1 cellular context compared by ENCODE assay signal in genomic region chr1:169586395-169587255, GRCh38.
TF ChIP-seq lines count a peak whose summit lies in the region.

Gene F5 (minus strand): TSS chr1:169586481. CDS start chr1:169586386, 95 bp downstream.

TF ChIP-seq in K562, 482 proteins besides CTCF, POLR2A, EP300 and RAD21 (continued from another document):
- no peak for TF ChIP-seq AFF1 (IDR thresholded peaks at IDR 0.05; ENCODE audit: low read depth in 1 of 2, partially characterized antibody in 2 of 2)
- no peak for TF ChIP-seq RBM17 (IDR thresholded peaks at IDR 0.05; ENCODE audit: borderline replicate concordance, low read depth, low read length)
- TF ChIP-seq CBFA2T2 (conservative IDR thresholded peaks at IDR 0.05): no peak
- no peak for TF ChIP-seq ZNF212 (CRISPR knock-in tag; IDR thresholded peaks at IDR 0.05)
- peak; percentile 49 for TF ChIP-seq ZFP36 (IDR thresholded peaks at IDR 0.05; ENCODE audit: low read depth, low read length, partially characterized antibody)
- TF ChIP-seq STAG1 (CRISPR knock-in tag; IDR thresholded peaks at IDR 0.05; ENCODE audit: borderline replicate concordance): peak; percentile 37; the same call in 1 of the 2 replicates
- TF ChIP-seq BCOR (IDR thresholded peaks at IDR 0.05): peak; percentile 45; the same call in 1 of the 2 replicates
- no peak for TF ChIP-seq ETS2 (tag; IDR thresholded peaks at IDR 0.05; ENCODE audit: borderline replicate concordance, poor library complexity, severe bottlenecking)
- no peak for TF ChIP-seq POU5F1 (IDR thresholded peaks at IDR 0.05; ENCODE audit: borderline replicate concordance, low read depth, low read length, partially characterized antibody)
- TF ChIP-seq RBM25 (IDR thresholded peaks at IDR 0.05; ENCODE audit: low read depth, low read length, severe bottlenecking): peak; percentile 74
- no peak for TF ChIP-seq GTF2E2 (tag; IDR thresholded peaks at IDR 0.05)
